ENCODE assay signal across 8 cellular contexts in the genomic region with DNA sequence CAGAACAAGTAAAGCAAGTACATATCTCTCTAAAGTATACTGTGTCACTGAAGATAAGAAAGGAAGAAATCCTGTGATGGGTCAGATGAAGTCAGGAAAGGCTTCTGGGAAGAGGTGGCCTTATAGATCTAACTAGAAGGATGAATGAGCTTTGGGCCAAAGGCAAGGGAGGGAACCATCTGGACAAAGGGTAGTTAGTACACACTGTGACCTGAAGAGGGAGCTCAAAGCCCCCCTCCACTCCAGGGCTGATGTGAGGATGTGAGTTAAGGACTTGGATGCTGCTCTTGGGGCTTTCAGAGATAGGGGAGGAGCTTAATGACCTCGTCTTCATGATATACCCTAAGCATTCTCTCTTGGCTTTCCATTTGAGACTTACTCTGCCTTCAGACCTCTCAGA.
DNase-seq lines count a peak whose midpoint lies in the region; ATAC-seq, FAIRE-seq and TF ChIP-seq lines count a peak whose summit lies in the region.

No MANE protein-coding gene starts in this region.

- TF ChIP-seq POLR2A in H54 (IDR thresholded peaks at IDR 0.05; ENCODE audit: low read depth, low read length) = no peak

- DNase-seq in DND-41 (peak; percentile 43), H54 (ENCODE audit: insufficient read length, low spot score) (peak; percentile 38), NCI-H82 treated with DMSO at 0.1 percent for 48 hours (lab: John Stamatoyannopoulos, UW; ENCODE audit: unreplicated experiment) (peak; percentile 15), astrocyte of the hippocampus (ENCODE audit: low read depth, low spot score) (peak; percentile 63), left lobe of liver (ENCODE audit: low spot score) (no peak), dedifferentiated amniotic fluid mesenchymal stem cell (ENCODE audit: extremely low spot score) (no peak), NCI-H446 treated with DMSO at 0.1 percent for 48 hours (lab: John Stamatoyannopoulos, UW) (no peak)

- no peaks in the 10 kb centered on the region for H3K9me3 ChIP-seq in DND-41 (ENCODE audit: insufficient read depth, low read length, severe bottlenecking)

- no peaks in the 10 kb centered on the region for H3K79me2 ChIP-seq in DND-41 (ENCODE audit: insufficient read depth, low read length)

- ATAC-seq in DND-41 (ENCODE audit: insufficient read depth, low read depth) (peak; percentile 79; the same call in 2 of the 3 replicates), left lobe of liver (peak; percentile 81), GM19328 (IDR thresholded peaks at IDR 0.05; ENCODE audit: unreplicated experiment) (no peak)

- no peaks in the 10 kb centered on the region for H3K27me3 ChIP-seq in DND-41 (ENCODE audit: insufficient read depth, low read length, poor library complexity)

- H3K4me3 ChIP-seq in DND-41 (ENCODE audit: low read depth in 1 of 2, low read length in 2 of 2) = no peak overlapping the region

- no peak overlapping the region for H3K4me2 ChIP-seq in DND-41 (ENCODE audit: insufficient read depth, low read length)

- H2AFZ ChIP-seq in DND-41 (ENCODE audit: low read depth, low read length) = no peak overlapping the region

- FAIRE-seq in H54 (lab: Jason Lieb, UNC) = no peak

- peaks cover 2% of the 10 kb centered on the region; the same call in 1 of the 2 replicates for H4K20me1 ChIP-seq in DND-41 (ENCODE audit: insufficient read depth, low read length)

- H3K27ac ChIP-seq in DND-41 (ENCODE audit: low read length) = no peak overlapping the region

- TF ChIP-seq CTCF in DND-41 (IDR thresholded peaks at IDR 0.05; ENCODE audit: borderline replicate concordance, extremely low read depth, low read length, poor library complexity, severe bottlenecking) = peak; percentile 70

- peaks cover 9% of the 10 kb centered on the region; the same call in 1 of the 2 replicates for H3K4me1 ChIP-seq in DND-41 (ENCODE audit: insufficient read depth, low read length)

- H3K36me3 ChIP-seq in DND-41 (ENCODE audit: insufficient read depth, low read length) = no peaks in the 10 kb centered on the region

- no peak overlapping the region for H3K9ac ChIP-seq in DND-41 (ENCODE audit: low read depth, low read length)

Comparison
In these comparisons a context has a peak if more than half of its experiments do, and no peak if none do; other contexts are left out.
1. DNase-seq: peak in DND-41 (single experiment), H54 (single experiment), NCI-H82 treated with DMSO at 0.1 percent for 48 hours (single experiment) and astrocyte of the hippocampus (single experiment); none in left lobe of liver (single experiment), dedifferentiated amniotic fluid mesenchymal stem cell (single experiment) and NCI-H446 treated with DMSO at 0.1 percent for 48 hours (single experiment).